22 cellular contexts compared by ENCODE assay signal in genomic region chr10:42984761-42985325, GRCh38.
DNase-seq lines count a peak whose midpoint lies in the region; TF ChIP-seq lines count a peak whose summit lies in the region.
"Had no signal": no experiment of that assay in that cellular context is flagged by ENCODE, and none has a peak within 500 bp of the region (broad histone marks: within the 10 kb centered on the region; RNA-seq: fewer than 3 reads in every experiment).

No MANE protein-coding gene starts in this region.

- no peaks in the 10 kb centered on the region for H3K4me1 ChIP-seq in right atrium auricular region
- H3K4me1 ChIP-seq in CD4-positive, alpha-beta memory T cell (ENCODE audit: insufficient read depth, low read length), result no peaks in the 10 kb centered on the region
- H3K4me1 ChIP-seq: body of pancreas had no signal

- TF ChIP-seq CTCF in right atrium auricular region (IDR thresholded peaks at IDR 0.05) (no peak), progenitor cell of endocrine pancreas (IDR thresholded peaks at IDR 0.05; ENCODE audit: unreplicated experiment) (no peak)

- H3K9me3 ChIP-seq in right atrium auricular region, result no peaks in the 10 kb centered on the region
- no peaks in the 10 kb centered on the region for H3K9me3 ChIP-seq in CD4-positive, alpha-beta memory T cell (ENCODE audit: control insufficient read depth in 1 of 2, low read length in 2 of 2)
- H3K9me3 ChIP-seq: body of pancreas, esophagus squamous epithelium, neutrophil, thoracic aorta had no signal

- DNase-seq in D341Med (ENCODE audit: low spot score) (peak; percentile 14), right atrium auricular region (ENCODE audit: low spot score) (peak; percentile 36), progenitor cell of endocrine pancreas (ENCODE audit: low spot score, unreplicated experiment) (peak; percentile 6), DMS153 treated with DMSO at 0.1 percent for 48 hours (lab: John Stamatoyannopoulos, UW; ENCODE audit: unreplicated experiment) (no peak), NCI-H1092 treated with DMSO at 0.1 percent for 48 hours (lab: John Stamatoyannopoulos, UW) (no peak)
- peak; percentile 52 for DNase-seq in activated CD8-positive, alpha-beta memory T cell treated with anti-CD3 and anti-CD28 coated beads for 24 hours
- DNase-seq in CD4-positive, alpha-beta memory T cell, result no peak
- DNase-seq in stimulated activated naive CD4-positive, alpha-beta T cell (lab: John Stamatoyannopoulos, UW), result no peak
- DNase-seq: activated CD4-positive, alpha-beta T cell treated with anti-CD3 and anti-CD28 coated beads, Interleukin-2, amount 10 ng/mL, durations not matched to agents 7 days and 5 days; esophagus squamous epithelium; hypothalamus; KBM-7; NCI-H1436; NCI-H446; OCI-M1; stimulated activated naive B cell treated with anti-CD40 and anti-IgM and Interleukin-4, amounts not matched to agents 10 μg/mL and 1 μg/mL and 100 μg/mL, for 72 hours had no signal

- H3K27ac ChIP-seq in right atrium auricular region, result no peak overlapping the region
- H3K27ac ChIP-seq in CD4-positive, alpha-beta memory T cell (ENCODE audit: low read depth, low read length), result no peak overlapping the region
- H3K27ac ChIP-seq: body of pancreas, C4-2B, esophagus squamous epithelium, neutrophil, thoracic aorta had no signal

- no peak overlapping the region for H3K4me3 Mint-ChIP-seq in progenitor cell of endocrine pancreas (ENCODE audit: low read depth)
- no peak overlapping the region for H3K4me3 Mint-ChIP-seq in CD4-positive, alpha-beta memory T cell
- H3K4me3 Mint-ChIP-seq: activated CD4-positive, alpha-beta T cell treated with anti-CD3 and anti-CD28 coated beads, Interleukin-2, amount 10 ng/mL, durations not matched to agents 7 days and 5 days; stimulated activated naive B cell treated with anti-CD40 and anti-IgM and Interleukin-4, amounts not matched to agents 10 μg/mL and 1 μg/mL and 100 μg/mL, for 72 hours; T-helper 2 cell treated with Interferon-gamma antibody and Interleukin-4, amounts not matched to agents 5 μg/mL and 100 μg/mL, for 36 hours had no signal

- CTCF ChIA-PET in CD4-positive, alpha-beta memory T cell (lab: Charles Lee; ENCODE audit: partially characterized antibody), result no interaction called here

- H3K4me1 Mint-ChIP-seq in progenitor cell of endocrine pancreas (ENCODE audit: low read depth), result peaks cover 8% of the 10 kb centered on the region
- H3K4me1 Mint-ChIP-seq in CD4-positive, alpha-beta memory T cell, result peaks cover 0 to 3% (median 1%) of the 10 kb centered on the region in 4 donors
- H3K4me1 Mint-ChIP-seq: stimulated activated naive B cell treated with anti-CD40 and anti-IgM and Interleukin-4, amounts not matched to agents 10 μg/mL and 1 μg/mL and 100 μg/mL, for 72 hours had no signal

- POLR2A ChIA-PET in CD4-positive, alpha-beta memory T cell (lab: Charles Lee; ENCODE audit: partially characterized antibody), result no interaction called here

- no peaks in the 10 kb centered on the region for H3K27me3 ChIP-seq in right atrium auricular region
- H3K27me3 ChIP-seq in CD4-positive, alpha-beta memory T cell (ENCODE audit: insufficient read depth, low read length), result no peaks in the 10 kb centered on the region
- H3K27me3 ChIP-seq: body of pancreas, esophagus squamous epithelium, neutrophil had no signal

- intact Hi-C loops in CD4-positive, alpha-beta memory T cell (cut with micrococcal nuclease), result no loop called here

- H3K36me3 ChIP-seq in right atrium auricular region, result no peaks in the 10 kb centered on the region
- no peaks in the 10 kb centered on the region for H3K36me3 ChIP-seq in CD4-positive, alpha-beta memory T cell (ENCODE audit: insufficient read depth, low read length)
- H3K36me3 ChIP-seq: esophagus squamous epithelium, neutrophil, thoracic aorta had no signal

- no peak overlapping the region for H3K4me3 ChIP-seq in right atrium auricular region
- no peak overlapping the region for H3K4me3 ChIP-seq in CD4-positive, alpha-beta memory T cell (ENCODE audit: low read length in 2 of 2)
- H3K4me3 ChIP-seq: body of pancreas, esophagus squamous epithelium, smooth muscle cell, thoracic aorta had no signal

- H3K9me3 Mint-ChIP-seq in progenitor cell of endocrine pancreas (ENCODE audit: low read depth), result no peaks in the 10 kb centered on the region
- H3K9me3 Mint-ChIP-seq in CD4-positive, alpha-beta memory T cell, result no peaks in the 10 kb centered on the region
- H3K9me3 Mint-ChIP-seq: activated CD4-positive, alpha-beta T cell treated with anti-CD3 and anti-CD28 coated beads, Interleukin-2, amount 10 ng/mL, durations not matched to agents 7 days and 5 days; stimulated activated naive B cell treated with anti-CD40 and anti-IgM and Interleukin-4, amounts not matched to agents 10 μg/mL and 1 μg/mL and 100 μg/mL, for 72 hours; T-helper 2 cell treated with Interferon-gamma antibody and Interleukin-4, amounts not matched to agents 5 μg/mL and 100 μg/mL, for 36 hours had no signal

- no peak overlapping the region for H3K27ac Mint-ChIP-seq in progenitor cell of endocrine pancreas
- H3K27ac Mint-ChIP-seq in CD4-positive, alpha-beta memory T cell, result no peak overlapping the region
- H3K27ac Mint-ChIP-seq: activated CD4-positive, alpha-beta T cell treated with anti-CD3 and anti-CD28 coated beads, Interleukin-2, amount 10 ng/mL, durations not matched to agents 7 days and 5 days; stimulated activated naive B cell treated with anti-CD40 and anti-IgM and Interleukin-4, amounts not matched to agents 10 μg/mL and 1 μg/mL and 100 μg/mL, for 72 hours; T-helper 2 cell treated with Interferon-gamma antibody and Interleukin-4, amounts not matched to agents 5 μg/mL and 100 μg/mL, for 36 hours had no signal

- peaks cover 7% of the 10 kb centered on the region for H3K27me3 Mint-ChIP-seq in progenitor cell of endocrine pancreas
- peaks cover 0 to 2% of the 10 kb centered on the region in 2 donors for H3K27me3 Mint-ChIP-seq in CD4-positive, alpha-beta memory T cell
- H3K27me3 Mint-ChIP-seq: activated CD4-positive, alpha-beta T cell treated with anti-CD3 and anti-CD28 coated beads, Interleukin-2, amount 10 ng/mL, durations not matched to agents 7 days and 5 days; stimulated activated naive B cell treated with anti-CD40 and anti-IgM and Interleukin-4, amounts not matched to agents 10 μg/mL and 1 μg/mL and 100 μg/mL, for 72 hours had no signal

- H3K36me3 Mint-ChIP-seq in progenitor cell of endocrine pancreas (ENCODE audit: insufficient read depth), result no peaks in the 10 kb centered on the region
- no peaks in the 10 kb centered on the region for H3K36me3 Mint-ChIP-seq in CD4-positive, alpha-beta memory T cell
- H3K36me3 Mint-ChIP-seq: stimulated activated naive B cell treated with anti-CD40 and anti-IgM and Interleukin-4, amounts not matched to agents 10 μg/mL and 1 μg/mL and 100 μg/mL, for 72 hours had no signal

Comparison
In these comparisons a context has a peak if more than half of its experiments do, and no peak if none do; other contexts are left out.
1. DNase-seq: peak in D341Med (single experiment), activated CD8-positive, alpha-beta memory T cell treated with anti-CD3 and anti-CD28 coated beads for 24 hours (single experiment), right atrium auricular region (single experiment) and progenitor cell of endocrine pancreas (single experiment); none in CD4-positive, alpha-beta memory T cell (0 of 5), stimulated activated naive CD4-positive, alpha-beta T cell (0 of 6), DMS153 treated with DMSO at 0.1 percent for 48 hours (single experiment) and NCI-H1092 treated with DMSO at 0.1 percent for 48 hours (single experiment).